In genomic region chr4:119797238-119797894, GRCh38 we compare ENCODE assay signal across 25 cellular contexts.
"Had no signal": no experiment of that assay in that cellular context is flagged by ENCODE, and none has a peak within 500 bp of the region (broad histone marks: within the 10 kb centered on the region; RNA-seq: fewer than 3 reads in every experiment).

No MANE protein-coding gene starts in this region.

- ATAC-seq: heart right ventricle; left lobe of liver; mucosa of descending colon; natural killer cell treated with Interleukin-12 subunit alpha and Interleukin-12 subunit beta and Interleukin-15 and Interleukin-18, amount 100 ng/mL, for 72 hours; pancreas; stimulated activated effector memory CD8-positive, alpha-beta T cell treated with anti-CD3 and anti-CD28 coated beads, Interleukin-12 subunit alpha, Interleukin-12 subunit beta, amount 100 ng/mL, for 72 hours had no signal

- H3K4me3 ChIP-seq: coronary artery, esophagus muscularis mucosa, heart right ventricle, mucosa of descending colon, pancreas, sigmoid colon, stomach, thyroid gland, vagina had no signal

- H3K36me3 ChIP-seq: esophagus muscularis mucosa, heart right ventricle, neutrophil, pancreas, sigmoid colon, stomach, thyroid gland, vagina had no signal

- H3K4me1 ChIP-seq: heart right ventricle, pancreas, sigmoid colon, thyroid gland, vagina had no signal

- H3K27ac ChIP-seq: coronary artery, esophagus muscularis mucosa, heart right ventricle, neutrophil, pancreas, sigmoid colon, stomach, thyroid gland, vagina had no signal

- DNase-seq: dermis blood vessel endothelial cell; effector memory CD4-positive, alpha-beta T cell; foreskin melanocyte; glutamatergic neuron; heart right ventricle; hypothalamus; kidney; mesenchymal stem cell; mucosa of descending colon; naive B cell; pancreas; sigmoid colon; stimulated activated CD4-positive, alpha-beta T cell treated with anti-CD3 and anti-CD28 coated beads, Interleukin-2, amount 100 ng/mL, for 24 hours; stimulated activated CD4-positive, alpha-beta T cell treated with anti-CD3 and anti-CD28 coated beads, Interleukin-4, amount 100 ng/mL, for 24 hours; stimulated activated naive CD4-positive, alpha-beta T cell treated with Interleukin-2 at 50 U/mL for 16 hours; stomach; thyroid gland; trophoblast cell had no signal

- H3K9me3 ChIP-seq: esophagus muscularis mucosa, heart right ventricle, mucosa of descending colon, neutrophil, pancreas, sigmoid colon, stomach, thyroid gland, vagina had no signal

- H3K27me3 ChIP-seq: esophagus muscularis mucosa, heart right ventricle, neutrophil, pancreas, sigmoid colon, stomach, thyroid gland, vagina had no signal
